In the genomic region with DNA sequence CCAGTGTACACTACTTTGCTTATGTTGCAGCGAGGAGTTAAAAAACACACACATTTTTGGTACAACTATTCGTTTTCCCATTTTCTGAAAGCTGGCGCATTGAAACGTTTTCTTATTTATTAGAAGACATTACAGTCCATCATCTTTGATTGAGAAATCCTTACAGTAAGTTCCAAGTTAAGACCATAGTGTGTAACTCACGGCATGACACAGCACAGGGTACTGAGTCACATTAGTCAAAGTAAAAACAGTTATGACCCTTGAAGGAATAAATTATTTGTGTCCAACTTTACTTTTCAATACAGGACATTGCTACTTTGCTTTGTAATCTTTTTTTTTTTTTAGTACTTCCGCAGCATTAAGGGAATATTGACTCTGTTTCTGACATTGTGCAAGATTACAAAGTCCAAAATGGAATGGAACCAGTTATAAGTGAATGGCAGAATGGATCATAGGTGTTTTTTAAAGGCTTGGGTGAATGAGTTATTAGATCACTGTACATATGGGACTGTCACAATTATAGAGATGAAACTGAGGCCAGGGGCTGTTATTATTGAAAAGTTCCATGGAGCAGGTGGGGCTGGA, we compare ENCODE assay signal across 17 cellular contexts. TPM values are rescaled to one million over a fixed set of nuclear protein-coding genes. Genes with fewer than 3 reads are reported as not detected.
DNase-seq lines count a peak whose midpoint lies in the region; ATAC-seq, FAIRE-seq and TF ChIP-seq lines count a peak whose summit lies in the region.
"Had no signal": no experiment of that assay in that cellular context is flagged by ENCODE, and none has a peak within 500 bp of the region (broad histone marks: within the 10 kb centered on the region; RNA-seq: fewer than 3 reads in every experiment).

No MANE protein-coding gene starts in this region.

- H3K4me1 ChIP-seq in A549 (peaks cover 24% of the 10 kb centered on the region), GM23248 (ENCODE audit: insufficient read depth) (peaks cover 35% of the 10 kb centered on the region), Karpas-422 (ENCODE audit: low read length) (no peaks in the 10 kb centered on the region)

- no peak for TF ChIP-seq CTCF in A549 (IDR thresholded peaks at IDR 0.05)
- TF ChIP-seq CTCF in fibroblast of mammary gland (conservative IDR thresholded peaks at IDR 0.05; ENCODE audit: control insufficient read depth, insufficient read depth, low read depth, low read length) = no peak
- TF ChIP-seq CTCF in nephron progenitor cell (IDR thresholded peaks at IDR 0.05) = no peak

- no peaks in the 10 kb centered on the region for H3K36me3 ChIP-seq in GM23248 (ENCODE audit: low read depth)
- H3K36me3 ChIP-seq in Karpas-422 (ENCODE audit: insufficient read depth, low read length) = no peaks in the 10 kb centered on the region

- peaks cover 24% of the 10 kb centered on the region; the same call in 1 of the 2 replicates for H3F3A ChIP-seq in GM23248 (ENCODE audit: insufficient read depth)

- TF ChIP-seq POLR2A in A549 (IDR thresholded peaks at IDR 0.05; ENCODE audit: low read length) = no peak

- in situ Hi-C loops in GM23248 (cut with MboI) = no loop called here

- H3K4me2 ChIP-seq in A549 = peak overlapping the region; percentile 36; the same call in 2 of the 3 replicates
- peak overlapping the region; percentile 37 for H3K4me2 ChIP-seq in GM23248 (ENCODE audit: unreplicated experiment)
- H3K4me2 ChIP-seq in Karpas-422 (ENCODE audit: low read depth, low read length, poor library complexity, severe bottlenecking) = no peak overlapping the region

- 62% methylated on average over 6 of the region's 6 CpGs for WGBS in A549 (ENCODE audit: missing lambda C conversion rate)
- WGBS in GM23248 (ENCODE audit: low coverage in 1 of 2, low lambda C conversion rate in 2 of 2, missing lambda C conversion rate in 2 of 2), 2 experiments = 13 to 15% methylated on average over 6 of the region's 6 CpGs

- TF ChIP-seq RAD21 in A549 (conservative IDR thresholded peaks at IDR 0.05 in 1 of 2, IDR thresholded peaks at IDR 0.05 in 1 of 2) = no peak

- H3K9me3 ChIP-seq in A549 = no peaks in the 10 kb centered on the region
- H3K9me3 ChIP-seq in GM23248 (ENCODE audit: low read depth) = no peaks in the 10 kb centered on the region
- no peaks in the 10 kb centered on the region for H3K9me3 ChIP-seq in Karpas-422 (ENCODE audit: low read length)

- H3K9me2 ChIP-seq in GM23248 (ENCODE audit: insufficient read depth) = no peaks in the 10 kb centered on the region
- H3K9me2 ChIP-seq in Karpas-422 (replicated peaks; ENCODE audit: insufficient read depth, low read length) = no peaks in the 10 kb centered on the region

- CTCF ChIA-PET in A549 (lab: Yijun Ruan, JAX) = no interaction called here

- peaks cover 19% of the 10 kb centered on the region for H3K36me3 Mint-ChIP-seq in nephron progenitor cell (ENCODE audit: low read depth)
- H3K36me3 Mint-ChIP-seq: CD8-positive, alpha-beta T cell had no signal

- no peaks in the 10 kb centered on the region for H3K27me3 ChIP-seq in GM23248 (replicated peaks; ENCODE audit: insufficient read depth)
- H3K27me3 ChIP-seq in Karpas-422 (ENCODE audit: low read length) = no peaks in the 10 kb centered on the region

- H2AFZ ChIP-seq in GM23248 (no peak overlapping the region), Karpas-422 (ENCODE audit: low read length) (no peak overlapping the region)

- FAIRE-seq in A549 (lab: Jason Lieb, UNC) = no peak
- FAIRE-seq: H1, K562 had no signal

- H3K9ac ChIP-seq in GM23248 = no peak overlapping the region
- no peak overlapping the region for H3K9ac ChIP-seq in Karpas-422 (ENCODE audit: low read length)

- no peaks in the 10 kb centered on the region for H4K20me1 ChIP-seq in GM23248 (ENCODE audit: insufficient read depth)
- no peaks in the 10 kb centered on the region for H4K20me1 ChIP-seq in Karpas-422 (ENCODE audit: insufficient read depth, low read depth, low read length)

- no peak overlapping the region for H3K4me3 ChIP-seq in A549
- H3K4me3 ChIP-seq in GM23248 = no peak overlapping the region
- no peak overlapping the region for H3K4me3 ChIP-seq in fibroblast of mammary gland (ENCODE audit: control insufficient read depth, low read depth, low read length)
- H3K4me3 ChIP-seq in Karpas-422 (ENCODE audit: low read length) = no peak overlapping the region
- H3K4me3 ChIP-seq: K562 had no signal

- H3K27me3 Mint-ChIP-seq in nephron progenitor cell (ENCODE audit: low read depth, poor library complexity) = peaks cover 3% of the 10 kb centered on the region

- H3K4me3 Mint-ChIP-seq in nephron progenitor cell = no peak overlapping the region
- H3K4me3 Mint-ChIP-seq: CD8-positive, alpha-beta T cell; HFFc6 had no signal

- POLR2A ChIA-PET in A549 (lab: Yijun Ruan, JAX) = no interaction called here

- H3K27ac ChIP-seq in A549 (no peak overlapping the region), GM23248 (peak overlapping the region; percentile 35), Karpas-422 (ENCODE audit: low read length) (no peak overlapping the region)

- no peaks in the 10 kb centered on the region for H3K9me3 Mint-ChIP-seq in nephron progenitor cell
- H3K9me3 Mint-ChIP-seq: CD8-positive, alpha-beta T cell; HFFc6 had no signal

- H3K4me1 Mint-ChIP-seq in nephron progenitor cell = peaks cover 14% of the 10 kb centered on the region

- H3K79me2 ChIP-seq in GM23248 (ENCODE audit: insufficient read depth) (no peaks in the 10 kb centered on the region), Karpas-422 (ENCODE audit: low read length) (no peaks in the 10 kb centered on the region)

- no peak for DNase-seq in A549 (ENCODE audit: low read depth in 1 of 2, low spot score in 1 of 2)
- DNase-seq in GM23248 = peak; percentile 75
- DNase-seq in fibroblast of mammary gland (ENCODE audit: low read depth) = peak; percentile 58
- DNase-seq in nephron progenitor cell = no peak
- no peak for DNase-seq in DMS 273 treated with DMSO at 0.1 percent for 48 hours (lab: John Stamatoyannopoulos, UW)
- DNase-seq in activated CD4-positive, alpha-beta T cell treated with anti-CD3 and anti-CD28 coated beads for 48 hours = no peak
- no peak for DNase-seq in Karpas-422
- DNase-seq: HFFc6; NCI-H1092; NCI-H1694; NCI-H345; NCI-H69; NK-92 treated with Interleukin-12 subunit alpha and Interleukin-12 subunit beta, amount 100 ng/mL, for 24 hours; OCI-M1 had no signal

- no peak for TF ChIP-seq EP300 in A549 (IDR thresholded peaks at IDR 0.05)

- H3K27ac Mint-ChIP-seq in nephron progenitor cell = peak overlapping the region; percentile 4
- H3K27ac Mint-ChIP-seq: CD8-positive, alpha-beta T cell; HFFc6 had no signal

- ATAC-seq in A549 = no peak
- ATAC-seq: CD8-positive, alpha-beta T cell; K562 had no signal

TF ChIP-seq in A549, 52 proteins besides CTCF, POLR2A, EP300 and RAD21:
- no peak for TF ChIP-seq NFE2L2 (conservative IDR thresholded peaks at IDR 0.05; ENCODE audit: low read length)

RNA-seq across cellular contexts. Expression of gene PTGFRN, which starts 11.7 kb away (rescaled TPM):
- 39.0 and 51.1 TPM in 2 replicates for polyA plus RNA-seq in A549 (2011; rRNA removed)
- polyA plus RNA-seq in A549 (2012; cell fraction: cytosol; rRNA removed) = 8.4 and 9.1 TPM in 2 replicates
- polyA plus RNA-seq in A549 (2012; cell fraction: nucleus; rRNA removed) = 9.5 and 16.5 TPM in 2 replicates
- 13.7 to 17.4 TPM (median 16.7 TPM) in 3 replicates for polyA plus RNA-seq in A549 (2017; fragmentation: RNase III; extraction: RNeasy Plus Mini Kit Qiagen cat#74134 plus additional on column Dnase treatment)
- polyA minus RNA-seq in A549 (2011; rRNA and poly(A)+ RNA removed) = 29.9 and 37.2 TPM in 2 replicates
- total RNA-seq in GM23248 (2014; rRNA removed; shearing (Covaris generic)) = 25.7 and 27.6 TPM in 2 replicates
- 14.7 and 15.2 TPM in 2 replicates for polyA plus RNA-seq in GM23248 (2016; fragmentation: Nextera tagmentation; extraction: Ambion mirVana)
- total RNA-seq in Karpas-422 (2014; rRNA removed; shearing (Covaris generic); ENCODE audit: low replicate concordance) = not detected in 2 replicates

Comparison
In these comparisons a context has a peak if more than half of its experiments do, and no peak if none do; other contexts are left out.
1. DNase-seq: peak in GM23248 (single experiment) and fibroblast of mammary gland (single experiment); none in A549 (0 of 2), nephron progenitor cell (single experiment), DMS 273 treated with DMSO at 0.1 percent for 48 hours (single experiment), activated CD4-positive, alpha-beta T cell treated with anti-CD3 and anti-CD28 coated beads for 48 hours (single experiment) and Karpas-422 (single experiment).
2. RNA of gene PTGFRN, which starts 11.7 kb away (total RNA-seq): 25.7 to 27.6 TPM in GM23248; not detected in Karpas-422; every median in the first group is over 10 times any median in the second.